Comparison of ENCODE assay signal across 15 cellular contexts in genomic region chr2:200446612-200447011, GRCh38.
DNase-seq lines count a peak whose midpoint lies in the region; ATAC-seq and TF ChIP-seq lines count a peak whose summit lies in the region.
"Had no signal": no experiment of that assay in that cellular context is flagged by ENCODE, and none has a peak within 500 bp of the region (broad histone marks: within the 10 kb centered on the region; RNA-seq: fewer than 3 reads in every experiment).

No MANE protein-coding gene starts in this region.

- DNase-seq in NCI-H2171 treated with DMSO at 0.1 percent for 48 hours (lab: John Stamatoyannopoulos, UW), result peak; percentile 26
- DNase-seq in NCI-H2171 (lab: John Stamatoyannopoulos, UW), result no peak
- no peak for DNase-seq in activated naive CD4-positive, alpha-beta T cell treated with anti-CD3 and anti-CD28 coated beads, Interleukin-2, amount 50 U/mL, for 72 hours (ENCODE audit: low spot score in 2 of 2)
- no peak for DNase-seq in activated naive CD4-positive, alpha-beta T cell treated with Interleukin-2 at 50 U/mL for 16 hours
- DNase-seq in osteocyte (ENCODE audit: extremely low spot score, unreplicated experiment), result no peak
- DNase-seq in stimulated activated naive CD8-positive, alpha-beta T cell treated with anti-CD3 and anti-CD28 coated beads, Interleukin-15, amount 100 ng/mL, for 72 hours, result no peak
- no peak for DNase-seq in HT-29 (ENCODE audit: low spot score)
- DNase-seq in activated effector memory CD4-positive, alpha-beta T cell treated with Interleukin-2 at 50 U/mL for 16 hours, result no peak
- DNase-seq: AML-193; KG1; MV-4-11; NCI-H187; NK-92 treated with Interleukin-12 subunit alpha and Interleukin-12 subunit beta, amount 100 ng/mL, for 24 hours had no signal

- H3K4me3 Mint-ChIP-seq in osteocyte (ENCODE audit: unreplicated experiment), result no peak overlapping the region
- peak overlapping the region in 1 of 2 donors; percentile 10 for H3K4me3 Mint-ChIP-seq in stimulated activated naive CD8-positive, alpha-beta T cell treated with anti-CD3 and anti-CD28 coated beads, Interleukin-15, amount 100 ng/mL, for 72 hours

- no peaks in the 10 kb centered on the region for H3K27me3 Mint-ChIP-seq in osteocyte (ENCODE audit: unreplicated experiment)
- no peaks in the 10 kb centered on the region for H3K27me3 Mint-ChIP-seq in stimulated activated naive CD8-positive, alpha-beta T cell treated with anti-CD3 and anti-CD28 coated beads, Interleukin-15, amount 100 ng/mL, for 72 hours

- H3K9me3 Mint-ChIP-seq in activated naive CD4-positive, alpha-beta T cell treated with anti-CD3 and anti-CD28 coated beads, Interleukin-2, amount 50 U/mL, for 72 hours, result peaks cover 0 to 6% of the 10 kb centered on the region in 2 donors
- H3K9me3 Mint-ChIP-seq in osteocyte (ENCODE audit: unreplicated experiment), result no peaks in the 10 kb centered on the region
- no peaks in the 10 kb centered on the region for H3K9me3 Mint-ChIP-seq in stimulated activated naive CD8-positive, alpha-beta T cell treated with anti-CD3 and anti-CD28 coated beads, Interleukin-15, amount 100 ng/mL, for 72 hours

- TF ChIP-seq CTCF in osteocyte (IDR thresholded peaks at IDR 0.05), result no peak

- peaks cover 22% of the 10 kb centered on the region for H3K4me1 Mint-ChIP-seq in osteocyte (ENCODE audit: unreplicated experiment)
- peaks cover 23% of the 10 kb centered on the region for H3K4me1 Mint-ChIP-seq in stimulated activated naive CD8-positive, alpha-beta T cell treated with anti-CD3 and anti-CD28 coated beads, Interleukin-15, amount 100 ng/mL, for 72 hours

- peaks cover 0 to 15% of the 10 kb centered on the region in 2 donors for H3K36me3 Mint-ChIP-seq in activated naive CD4-positive, alpha-beta T cell treated with anti-CD3 and anti-CD28 coated beads, Interleukin-2, amount 50 U/mL, for 72 hours
- peaks cover 44% of the 10 kb centered on the region for H3K36me3 Mint-ChIP-seq in osteocyte (ENCODE audit: unreplicated experiment)

- peak overlapping the region; percentile 9 to 33 for H3K27ac Mint-ChIP-seq in activated naive CD4-positive, alpha-beta T cell treated with anti-CD3 and anti-CD28 coated beads, Interleukin-2, amount 50 U/mL, for 72 hours
- H3K27ac Mint-ChIP-seq in osteocyte (ENCODE audit: unreplicated experiment), result peak overlapping the region; percentile 64
- H3K27ac Mint-ChIP-seq in stimulated activated naive CD8-positive, alpha-beta T cell treated with anti-CD3 and anti-CD28 coated beads, Interleukin-15, amount 100 ng/mL, for 72 hours, result peak overlapping the region; percentile 32 to 54

- ATAC-seq in activated naive CD4-positive, alpha-beta T cell treated with anti-CD3 and anti-CD28 coated beads, Interleukin-2, amount 50 U/mL, for 72 hours, result peak; percentile 26 to 49
- ATAC-seq in stimulated activated naive CD8-positive, alpha-beta T cell treated with anti-CD3 and anti-CD28 coated beads, Interleukin-15, amount 100 ng/mL, for 72 hours, result peak; percentile 49
- ATAC-seq: HepG2, Right ventricle myocardium inferior had no signal
